3 cellular contexts compared by ENCODE assay signal in the genomic region with DNA sequence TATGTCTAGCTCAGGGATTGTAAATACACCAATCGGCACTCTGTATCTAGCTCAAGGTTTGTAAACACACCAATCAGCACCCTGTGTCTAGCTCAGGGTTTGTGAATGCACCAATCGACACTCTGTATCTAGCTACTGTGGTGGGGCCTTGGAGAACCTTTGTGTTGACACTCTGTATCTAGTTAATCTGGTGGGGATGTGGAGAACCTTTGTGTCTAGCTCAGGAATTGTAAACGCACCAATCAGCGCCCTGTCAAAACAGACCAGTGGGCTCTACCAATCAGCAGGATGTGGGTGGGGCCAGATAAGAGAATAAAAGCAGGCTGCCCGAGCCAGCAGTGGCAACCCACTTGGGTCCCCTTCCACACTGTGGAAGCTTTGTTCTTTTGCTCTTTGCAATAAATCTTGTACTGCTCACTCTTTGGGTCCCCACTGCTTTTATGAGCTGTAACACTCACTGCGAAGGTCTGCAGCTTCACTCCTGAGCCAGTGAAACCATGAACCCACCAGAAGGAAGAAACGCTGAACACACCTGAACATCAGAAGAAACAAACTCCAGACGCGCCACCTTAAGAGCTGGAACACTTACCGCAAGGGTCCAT. TPM values are rescaled to one million over a fixed set of nuclear protein-coding genes. Genes with fewer than 3 reads are reported as not detected.
"Had no signal": no experiment of that assay in that cellular context is flagged by ENCODE, and none has a peak within 500 bp of the region (broad histone marks: within the 10 kb centered on the region; RNA-seq: fewer than 3 reads in every experiment).

No MANE protein-coding gene starts in this region.

RNA-seq across cellular contexts. Expression of a gene that starts 12.5 kb away (rescaled TPM):
- total RNA-seq: activated CD4-positive, alpha-beta T cell treated with anti-CD3 and anti-CD28 coated beads, Interleukin-2, amount 10 ng/mL, durations not matched to agents 7 days and 5 days; activated CD8-positive, alpha-beta T cell treated with anti-CD3 and anti-CD28 coated beads, Interleukin-2, amount 10 ng/mL, durations not matched to agents 7 days and 5 days; T-helper 17 cell had no signal
